Comparison of ENCODE assay signal across 1 cellular context in the genomic region with DNA sequence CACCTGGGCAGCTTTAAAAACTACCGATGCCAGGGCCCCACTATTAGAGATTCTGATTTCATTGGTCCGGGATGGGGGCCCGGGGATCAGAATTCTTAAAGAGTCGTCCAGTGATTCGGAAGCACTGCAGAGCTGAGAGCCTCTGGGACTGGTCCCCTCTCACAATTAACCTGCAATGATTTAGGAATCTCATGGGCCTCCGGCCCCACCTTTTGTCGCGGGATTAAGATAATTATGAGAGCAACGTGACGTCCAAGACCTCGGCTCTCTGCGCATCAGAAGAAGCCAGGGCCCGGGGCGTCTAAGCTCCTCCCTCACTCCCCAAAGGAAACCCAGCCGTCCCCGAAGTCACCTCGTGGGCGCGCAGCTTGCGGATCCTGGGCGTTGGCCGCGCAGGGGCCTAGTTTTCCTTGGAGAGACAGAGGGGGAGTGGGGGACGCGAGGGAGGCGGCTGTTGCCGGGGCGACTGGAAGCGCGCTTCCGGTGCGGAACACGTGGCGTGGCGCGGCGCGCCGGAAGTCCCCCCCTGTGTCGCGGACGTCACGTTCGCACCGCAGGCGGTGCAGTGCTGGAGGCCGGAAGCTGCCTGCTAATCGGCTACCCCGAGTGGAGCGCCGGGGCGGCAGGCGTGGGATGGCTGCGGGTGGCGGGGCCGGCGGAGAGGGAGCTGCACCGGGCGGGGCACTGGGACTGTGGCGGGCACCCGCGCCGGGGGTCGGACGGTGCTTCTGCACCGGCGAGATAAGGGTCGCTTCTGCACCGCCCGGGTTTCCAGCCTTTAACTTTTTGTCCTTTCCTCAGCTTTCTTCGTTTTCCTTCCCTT.
TF ChIP-seq lines count a peak whose summit lies in the region.

TSS of gene GEMIN8 (minus strand) at position 468 of the 823 bp plus-strand sequence. CDS start 8,414 bp downstream, outside the sequence.

TF ChIP-seq in HCT116, 20 proteins besides CTCF, POLR2A, EP300 and RAD21 (continued from another document):
- TF ChIP-seq POLR2AphosphoS5 (IDR thresholded peaks at IDR 0.05; ENCODE audit: low read depth, low read length) (peak; percentile 66), JUND (IDR thresholded peaks at IDR 0.05) (no peak; the same call in 1 of the 2 replicates), SIN3A (IDR thresholded peaks at IDR 0.05; ENCODE audit: low read depth) (peak; percentile 90), ZNF274 (IDR thresholded peaks at IDR 0.05; ENCODE audit: low read depth, low read length) (no peak), EZH2 (IDR thresholded peaks at IDR 0.05) (no peak), ZFX (IDR thresholded peaks at IDR 0.05) (peak; percentile 47)
